29 cellular contexts compared by ENCODE assay signal in genomic region chr16:4762205-4762604, GRCh38. TPM values are rescaled to one million over a fixed set of nuclear protein-coding genes. Genes with fewer than 3 reads are reported as not detected.
"Had no signal": no experiment of that assay in that cellular context is flagged by ENCODE, and none has a peak within 500 bp of the region (broad histone marks: within the 10 kb centered on the region; RNA-seq: fewer than 3 reads in every experiment).

No MANE protein-coding gene starts in this region.

- H3K27ac ChIP-seq: ascending aorta, body of pancreas, breast epithelium had no signal

- DNase-seq: activated CD4-positive, alpha-beta T cell treated with anti-CD3 and anti-CD28 coated beads for 36 hours; activated CD4-positive, alpha-beta T cell treated with anti-CD3 and anti-CD28 coated beads, Interleukin-2, amount 10 ng/mL, durations not matched to agents 7 days and 5 days; activated CD4-positive, alpha-beta T cell treated with anti-CD3 and anti-CD28 coated beads, Interleukin-2, amount 50 U/mL, for 48 hours; activated CD8-positive, alpha-beta T cell treated with anti-CD3 and anti-CD28 coated beads, Interleukin-2, amount 10 ng/mL, durations not matched to agents 7 days and 5 days; activated effector memory CD4-positive, alpha-beta T cell treated with Interleukin-2 at 50 U/mL for 16 hours; activated naive CD4-positive, alpha-beta T cell treated with anti-CD3 and anti-CD28 coated beads, Interleukin-2, amount 50 U/mL, for 16 hours; activated naive CD8-positive, alpha-beta T cell treated with anti-CD3 and anti-CD28 coated beads, Interleukin-2, amount 10 ng/mL, durations not matched to agents 7 days and 5 days; activated T-cell treated with anti-CD3 and anti-CD28 coated beads, Interleukin-2, amount 50 U/mL, for 48 hours; body of pancreas; NCI-H1105 treated with DMSO at 0.1 percent for 48 hours; NCI-H1436; NCI-H1694; NCI-H1930; NCI-H2081 treated with DMSO at 0.1 percent for 48 hours; NCI-H510A; NCI-H526; NCI-H748 treated with DMSO at 0.1 percent for 48 hours; NK-92 treated with Interleukin-12 subunit alpha and Interleukin-12 subunit beta, amount 100 ng/mL, for 24 hours; PC-3; Right ventricle myocardium superior had no signal

- H3K9me3 Mint-ChIP-seq: activated CD4-positive, alpha-beta T cell treated with anti-CD3 and anti-CD28 coated beads, Interleukin-2, amount 10 ng/mL, durations not matched to agents 7 days and 5 days; activated naive CD8-positive, alpha-beta T cell treated with anti-CD3 and anti-CD28 coated beads, Interleukin-2, amount 10 ng/mL, durations not matched to agents 7 days and 5 days; T-helper 2 cell treated with Interferon-gamma antibody and Interleukin-4, amounts not matched to agents 5 μg/mL and 100 μg/mL, for 36 hours; WTC11 had no signal

- H3K9me3 ChIP-seq: ascending aorta, body of pancreas, breast epithelium had no signal

- H3K27me3 ChIP-seq: ascending aorta, body of pancreas, breast epithelium had no signal

- H3K4me3 Mint-ChIP-seq: activated CD4-positive, alpha-beta T cell treated with anti-CD3 and anti-CD28 coated beads for 36 hours; activated CD4-positive, alpha-beta T cell treated with anti-CD3 and anti-CD28 coated beads, Interleukin-2, amount 10 ng/mL, durations not matched to agents 7 days and 5 days; activated CD8-positive, alpha-beta T cell treated with anti-CD3 and anti-CD28 coated beads, Interleukin-2, amount 10 ng/mL, durations not matched to agents 7 days and 5 days; activated naive CD8-positive, alpha-beta T cell treated with anti-CD3 and anti-CD28 coated beads, Interleukin-2, amount 10 ng/mL, durations not matched to agents 7 days and 5 days; T-helper 2 cell treated with Interferon-gamma antibody and Interleukin-4, amounts not matched to agents 5 μg/mL and 100 μg/mL, for 36 hours; WTC11 had no signal

- ATAC-seq: activated CD4-positive, alpha-beta T cell treated with anti-CD3 and anti-CD28 coated beads for 36 hours; activated CD4-positive, CD25-positive, alpha-beta regulatory T cell treated with anti-CD3 and anti-CD28 coated beads, Interleukin-2, amount 50 U/mL, for 24 hours; activated CD8-positive, alpha-beta T cell treated with anti-CD3 and anti-CD28 coated beads, Interleukin-2, amount 10 ng/mL, durations not matched to agents 7 days and 5 days; body of pancreas; PC-3; WTC11 had no signal

- H3K27me3 Mint-ChIP-seq: activated CD4-positive, alpha-beta T cell treated with anti-CD3 and anti-CD28 coated beads for 36 hours; activated CD4-positive, alpha-beta T cell treated with anti-CD3 and anti-CD28 coated beads, Interleukin-2, amount 10 ng/mL, durations not matched to agents 7 days and 5 days; activated naive CD8-positive, alpha-beta T cell treated with anti-CD3 and anti-CD28 coated beads, Interleukin-2, amount 10 ng/mL, durations not matched to agents 7 days and 5 days had no signal

- H3K27ac Mint-ChIP-seq: activated CD4-positive, alpha-beta T cell treated with anti-CD3 and anti-CD28 coated beads for 36 hours; activated CD8-positive, alpha-beta T cell treated with anti-CD3 and anti-CD28 coated beads, Interleukin-2, amount 10 ng/mL, durations not matched to agents 7 days and 5 days; activated naive CD8-positive, alpha-beta T cell treated with anti-CD3 and anti-CD28 coated beads, Interleukin-2, amount 10 ng/mL, durations not matched to agents 7 days and 5 days; T-helper 2 cell treated with Interferon-gamma antibody and Interleukin-4, amounts not matched to agents 5 μg/mL and 100 μg/mL, for 36 hours; WTC11 had no signal

- H3K4me3 ChIP-seq: ascending aorta, body of pancreas, breast epithelium had no signal

RNA-seq across cellular contexts. Expression of gene SEPTIN12, which starts 25.9 kb away (rescaled TPM):
- total RNA-seq: activated CD4-positive, alpha-beta T cell treated with anti-CD3 and anti-CD28 coated beads for 36 hours; activated CD4-positive, alpha-beta T cell treated with anti-CD3 and anti-CD28 coated beads, Interleukin-2, amount 10 ng/mL, durations not matched to agents 7 days and 5 days; activated CD8-positive, alpha-beta T cell treated with anti-CD3 and anti-CD28 coated beads, Interleukin-2, amount 10 ng/mL, durations not matched to agents 7 days and 5 days; activated naive CD8-positive, alpha-beta T cell treated with anti-CD3 and anti-CD28 coated beads, Interleukin-2, amount 10 ng/mL, durations not matched to agents 7 days and 5 days; ascending aorta; body of pancreas; breast epithelium; cardiac septum; MCF 10A; PC-3; Right ventricle myocardium superior; T-helper 1 cell treated with Interleukin-12 subunit alpha and Interleukin-12 subunit beta and Interleukin-4 antibody, amounts not matched to agents 30 ng/mL and 1 ng/mL, for 36 hours; WTC11 had no signal
- polyA plus RNA-seq: adipose tissue had no signal

RNA-seq across cellular contexts. Expression of gene DNAAF8, which starts 27.9 kb away (rescaled TPM):
- total RNA-seq: ascending aorta; T-helper 1 cell treated with Interleukin-12 subunit alpha and Interleukin-12 subunit beta and Interleukin-4 antibody, amounts not matched to agents 30 ng/mL and 1 ng/mL, for 36 hours had no signal

RNA-seq across cellular contexts. Expression of gene SMIM22, which starts 33.0 kb away (rescaled TPM):
- total RNA-seq: activated CD4-positive, alpha-beta T cell treated with anti-CD3 and anti-CD28 coated beads for 36 hours; activated CD4-positive, alpha-beta T cell treated with anti-CD3 and anti-CD28 coated beads, Interleukin-2, amount 10 ng/mL, durations not matched to agents 7 days and 5 days; activated CD8-positive, alpha-beta T cell treated with anti-CD3 and anti-CD28 coated beads, Interleukin-2, amount 10 ng/mL, durations not matched to agents 7 days and 5 days; activated naive CD8-positive, alpha-beta T cell treated with anti-CD3 and anti-CD28 coated beads, Interleukin-2, amount 10 ng/mL, durations not matched to agents 7 days and 5 days; ascending aorta; cardiac septum; PC-3; Right ventricle myocardium superior; T-helper 1 cell treated with Interleukin-12 subunit alpha and Interleukin-12 subunit beta and Interleukin-4 antibody, amounts not matched to agents 30 ng/mL and 1 ng/mL, for 36 hours; WTC11 had no signal
